Comparison of ENCODE assay signal across 25 cellular contexts in genomic region chr20:13259921-13260320, GRCh38. TPM values are rescaled to one million over a fixed set of nuclear protein-coding genes. Genes with fewer than 3 reads are reported as not detected.
DNase-seq lines count a peak whose midpoint lies in the region; ATAC-seq and TF ChIP-seq lines count a peak whose summit lies in the region.
"Had no signal": no experiment of that assay in that cellular context is flagged by ENCODE, and none has a peak within 500 bp of the region (broad histone marks: within the 10 kb centered on the region; RNA-seq: fewer than 3 reads in every experiment).

No MANE protein-coding gene starts in this region.

- H3K4me1 ChIP-seq in naive thymus-derived CD4-positive, alpha-beta T cell (ENCODE audit: control insufficient read depth in 2 of 2, insufficient read depth in 2 of 2, low read length in 2 of 2) = peaks cover 0 to 6% of the 10 kb centered on the region in 2 donors
- no peaks in the 10 kb centered on the region for H3K4me1 ChIP-seq in MM.1S (ENCODE audit: low read length)
- H3K4me1 ChIP-seq: adrenal gland, BE2C had no signal

- H3K9ac ChIP-seq in MM.1S (ENCODE audit: low read length) = no peak overlapping the region

- H3K27ac Mint-ChIP-seq in naive thymus-derived CD4-positive, alpha-beta T cell = peak overlapping the region in 1 of 9 donors; percentile 34
- H3K27ac Mint-ChIP-seq: activated CD8-positive, alpha-beta T cell treated with anti-CD3 and anti-CD28 coated beads for 36 hours; effector memory CD8-positive, alpha-beta T cell; type B pancreatic cell had no signal

- no peaks in the 10 kb centered on the region for H3K9me2 ChIP-seq in MM.1S (replicated peaks; ENCODE audit: insufficient read depth, low read length)

- no peaks in the 10 kb centered on the region for H3K36me3 Mint-ChIP-seq in naive thymus-derived CD4-positive, alpha-beta T cell
- H3K36me3 Mint-ChIP-seq: type B pancreatic cell had no signal

- CTCF ChIA-PET in naive thymus-derived CD4-positive, alpha-beta T cell (lab: Charles Lee) = interaction anchor here (0.7 to 4.2 kb wide), 6 partner anchors 10 to 142 kb away, joined by 3 to 73 read pairs (median 9); partner anchors contain the start of gene ISM1

- no peaks in the 10 kb centered on the region for H3K27me3 ChIP-seq in naive thymus-derived CD4-positive, alpha-beta T cell (ENCODE audit: control insufficient read depth in 2 of 2, insufficient read depth in 2 of 2, low read length in 2 of 2)
- H3K27me3 ChIP-seq in MM.1S (replicated peaks; ENCODE audit: insufficient read depth, low read length) = no peaks in the 10 kb centered on the region
- H3K27me3 ChIP-seq: adrenal gland, BE2C had no signal

- intact Hi-C loops in naive thymus-derived CD4-positive, alpha-beta T cell (cut with micrococcal nuclease) = loop anchor here in 1 of 2 donors (5.0 kb wide), 1 partner anchor 123 kb away; no protein-coding TSS in a partner anchor

- no peak overlapping the region for H3K4me3 Mint-ChIP-seq in naive thymus-derived CD4-positive, alpha-beta T cell
- H3K4me3 Mint-ChIP-seq: activated CD8-positive, alpha-beta T cell treated with anti-CD3 and anti-CD28 coated beads for 36 hours; effector memory CD8-positive, alpha-beta T cell; H9; type B pancreatic cell had no signal

- POLR2A ChIA-PET in naive thymus-derived CD4-positive, alpha-beta T cell (lab: Charles Lee) = interaction anchor here (0.7 to 1.0 kb wide), 3 partner anchors 12 to 441 kb away, joined by 3 to 4 read pairs (median 3); partner anchors contain the start of gene ISM1

- H3K9me3 ChIP-seq in naive thymus-derived CD4-positive, alpha-beta T cell (ENCODE audit: control insufficient read depth in 2 of 3, low read length in 3 of 3) = no peaks in the 10 kb centered on the region
- H3K9me3 ChIP-seq in MM.1S (replicated peaks; ENCODE audit: insufficient read depth, low read length) = no peaks in the 10 kb centered on the region
- H3K9me3 ChIP-seq: A549, adrenal gland, BE2C, Caco-2 had no signal

- peak; percentile 18 for DNase-seq in NCI-H82 (lab: John Stamatoyannopoulos, UW)
- DNase-seq in NCI-H82 treated with DMSO at 0.1 percent for 48 hours (lab: John Stamatoyannopoulos, UW; ENCODE audit: unreplicated experiment) = no peak
- DNase-seq in NCI-H2107 (lab: John Stamatoyannopoulos, UW) = peak; percentile 16
- peak; percentile 50 for DNase-seq in NCI-H748 treated with DMSO at 0.1 percent for 48 hours (lab: John Stamatoyannopoulos, UW)
- DNase-seq in naive thymus-derived CD4-positive, alpha-beta T cell = no peak
- DNase-seq in NCI-H1048 (lab: John Stamatoyannopoulos, UW) = no peak
- DNase-seq in MM.1S = no peak
- DNase-seq: activated CD8-positive, alpha-beta T cell treated with anti-CD3 and anti-CD28 coated beads for 36 hours; activated T-cell treated with anti-CD3 and anti-CD28 coated beads, Interleukin-2, amount 50 U/mL, for 1 hour; adrenal gland; BE2C; Caco-2; effector memory CD8-positive, alpha-beta T cell; foreskin melanocyte; H9; IMR-90; islet precursor cell; posterior cingulate gyrus; stimulated activated CD4-positive, alpha-beta T cell treated with anti-CD3 and anti-CD28 coated beads, Interleukin-15, amount 100 ng/mL, for 24 hours; T1000 had no signal

- H3K4me3 ChIP-seq in naive thymus-derived CD4-positive, alpha-beta T cell (ENCODE audit: low read length) = no peak overlapping the region
- no peak overlapping the region for H3K4me3 ChIP-seq in MM.1S (ENCODE audit: low read length)
- H3K4me3 ChIP-seq: A549, adrenal gland had no signal

- no peaks in the 10 kb centered on the region for H3K79me2 ChIP-seq in MM.1S (ENCODE audit: low read length)

- no peaks in the 10 kb centered on the region for H3K9me3 Mint-ChIP-seq in naive thymus-derived CD4-positive, alpha-beta T cell
- H3K9me3 Mint-ChIP-seq: activated CD8-positive, alpha-beta T cell treated with anti-CD3 and anti-CD28 coated beads for 36 hours; effector memory CD8-positive, alpha-beta T cell; H9; type B pancreatic cell had no signal

- no peak for ATAC-seq in HG03457 (IDR thresholded peaks at IDR 0.05; ENCODE audit: unreplicated experiment)
- no peak for ATAC-seq in naive thymus-derived CD4-positive, alpha-beta T cell
- ATAC-seq: A549; activated CD8-positive, alpha-beta T cell treated with anti-CD3 and anti-CD28 coated beads for 36 hours; effector memory CD8-positive, alpha-beta T cell; esophagus mucosa had no signal

- no peak overlapping the region for H2AFZ ChIP-seq in MM.1S (ENCODE audit: low read length)

- H3K4me2 ChIP-seq in MM.1S (ENCODE audit: low read depth, low read length) = no peak overlapping the region
- H3K4me2 ChIP-seq: A549 had no signal

- H3K4me1 Mint-ChIP-seq in naive thymus-derived CD4-positive, alpha-beta T cell = peaks cover 11 to 51% (median 27%) of the 10 kb centered on the region in 7 donors
- H3K4me1 Mint-ChIP-seq: H9 had no signal

- TF ChIP-seq CTCF in MM.1S (IDR thresholded peaks at IDR 0.05; ENCODE audit: low read length) = no peak

- H3F3A ChIP-seq in MM.1S (ENCODE audit: insufficient read depth, low read length) = no peaks in the 10 kb centered on the region

- no peaks in the 10 kb centered on the region for H3K27me3 Mint-ChIP-seq in naive thymus-derived CD4-positive, alpha-beta T cell
- H3K27me3 Mint-ChIP-seq: activated CD8-positive, alpha-beta T cell treated with anti-CD3 and anti-CD28 coated beads for 36 hours; effector memory CD8-positive, alpha-beta T cell; type B pancreatic cell had no signal

- no peaks in the 10 kb centered on the region for H3K36me3 ChIP-seq in naive thymus-derived CD4-positive, alpha-beta T cell (ENCODE audit: control insufficient read depth in 2 of 3, insufficient read depth in 3 of 3, low read length in 3 of 3)
- H3K36me3 ChIP-seq in MM.1S (replicated peaks; ENCODE audit: insufficient read depth, low read length) = no peaks in the 10 kb centered on the region
- H3K36me3 ChIP-seq: adrenal gland, BE2C had no signal

- H3K27ac ChIP-seq in naive thymus-derived CD4-positive, alpha-beta T cell (ENCODE audit: low read depth, low read length) = no peak overlapping the region
- no peak overlapping the region for H3K27ac ChIP-seq in MM.1S (ENCODE audit: low read length)
- H3K27ac ChIP-seq: A549, adrenal gland had no signal

- H4K20me1 ChIP-seq in MM.1S (ENCODE audit: insufficient read depth, low read length) = no peaks in the 10 kb centered on the region

RNA-seq across cellular contexts. Expression of gene ISM1, which starts 38.8 kb away (rescaled TPM):
- 1 to 10 TPM; 2.3 to 3.2 (median 2.7) TPM for total RNA-seq in naive thymus-derived CD4-positive, alpha-beta T cell
- polyA plus RNA-seq in naive thymus-derived CD4-positive, alpha-beta T cell = 1 to 10 TPM; 1.6 to 2.2 TPM
- total RNA-seq: IMR-90 had no signal
- polyA plus RNA-seq: IMR-90, neural cell had no signal

Comparison
In these comparisons a context has a peak if more than half of its experiments do, and no peak if none do; other contexts are left out.
1. DNase-seq: peak in NCI-H82 (single experiment), NCI-H2107 (single experiment) and NCI-H748 treated with DMSO at 0.1 percent for 48 hours (single experiment); none in NCI-H82 treated with DMSO at 0.1 percent for 48 hours (single experiment), naive thymus-derived CD4-positive, alpha-beta T cell (0 of 9), NCI-H1048 (single experiment) and MM.1S (single experiment).